ENCODE assay signal across 30 cellular contexts in the genomic region with DNA sequence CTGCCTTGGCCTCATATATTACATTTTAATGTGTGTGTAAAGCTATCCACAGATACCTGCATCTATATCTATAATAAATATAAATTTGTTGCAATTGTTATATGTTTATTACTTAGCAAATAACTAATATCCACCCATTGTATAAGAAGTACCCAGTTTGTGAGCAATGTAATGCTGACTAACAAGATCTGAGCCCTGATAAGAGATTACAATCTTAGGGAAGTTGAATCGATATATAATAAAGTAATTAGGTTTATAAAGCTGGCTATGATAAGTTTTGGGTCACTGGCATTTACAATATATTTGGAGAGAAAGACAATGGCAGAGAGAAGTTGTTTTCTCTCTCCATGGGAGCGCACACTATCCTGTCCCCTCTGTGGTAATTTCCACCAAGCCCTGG.
"Had no signal": no experiment of that assay in that cellular context is flagged by ENCODE, and none has a peak within 500 bp of the region (broad histone marks: within the 10 kb centered on the region; RNA-seq: fewer than 3 reads in every experiment).

No MANE protein-coding gene starts in this region.

- ATAC-seq: activated CD4-positive, CD25-positive, alpha-beta regulatory T cell treated with anti-CD3 and anti-CD28 coated beads, Interleukin-2, amount 50 U/mL, for 24 hours; activated CD8-positive, alpha-beta memory T cell treated with anti-CD3 and anti-CD28 coated beads, Interleukin-2, amount 10 ng/mL, durations not matched to agents 7 days and 5 days; activated CD8-positive, alpha-beta T cell treated with anti-CD3 and anti-CD28 coated beads, Interleukin-2, amount 10 ng/mL, durations not matched to agents 7 days and 5 days; activated naive CD4-positive, alpha-beta T cell treated with anti-CD3 and anti-CD28 coated beads, Interleukin-2, amount 50 U/mL, for 72 hours; activated T-cell treated with anti-CD3 and anti-CD28 coated beads, Interleukin-2, amount 50 U/mL, for 72 hours; effector memory CD8-positive, alpha-beta T cell; foreskin keratinocyte; gastrocnemius medialis; T-helper 17 cell had no signal

- H3K36me3 ChIP-seq: ascending aorta, breast epithelium, esophagus muscularis mucosa, gastrocnemius medialis, WERI-Rb-1 had no signal

- H3K27me3 ChIP-seq: ascending aorta, breast epithelium, esophagus muscularis mucosa, foreskin keratinocyte, gastrocnemius medialis had no signal

- H3K27ac ChIP-seq: ascending aorta, esophagus muscularis mucosa, foreskin keratinocyte, gastrocnemius medialis, WERI-Rb-1 had no signal

- H3K4me3 ChIP-seq: ascending aorta, breast epithelium, esophagus muscularis mucosa, gastrocnemius medialis had no signal

- H3K9me3 ChIP-seq: ascending aorta, breast epithelium, esophagus muscularis mucosa, gastrocnemius medialis had no signal

- DNase-seq: activated B cell treated with CpG ODN at 0.5 μM for 24 hours; activated CD4-positive, alpha-beta T cell treated with anti-CD3 and anti-CD28 coated beads for 48 hours; activated CD4-positive, alpha-beta T cell treated with anti-CD3 and anti-CD28 coated beads, Interleukin-2, amount 50 U/mL, for 1 hour; activated CD4-positive, alpha-beta T cell treated with anti-CD3 and anti-CD28 coated beads, Interleukin-2, amount 50 U/mL, for 48 hours; activated CD8-positive, alpha-beta memory T cell treated with anti-CD3 and anti-CD28 coated beads, Interleukin-2, amount 10 ng/mL, durations not matched to agents 7 days and 5 days; activated CD8-positive, alpha-beta memory T cell treated with anti-CD3 and anti-CD28 coated beads, Interleukin-2, amount 50 U/mL, for 4 hours; activated CD8-positive, alpha-beta T cell treated with anti-CD3 and anti-CD28 coated beads, Interleukin-2, amount 10 ng/mL, durations not matched to agents 7 days and 5 days; activated gamma-delta T cell; activated naive CD4-positive, alpha-beta T cell; activated naive CD4-positive, alpha-beta T cell treated with anti-CD3 and anti-CD28 coated beads, Interleukin-2, amount 10 ng/mL, durations not matched to agents 7 days and 5 days; activated naive CD8-positive, alpha-beta T cell treated with anti-CD3 and anti-CD28 coated beads, Interleukin-2, amount 10 ng/mL, durations not matched to agents 7 days and 5 days; activated T-cell treated with anti-CD3 and anti-CD28 coated beads, Interleukin-2, amount 50 U/mL, for 24 hours; activated T-cell treated with anti-CD3 and anti-CD28 coated beads, Interleukin-2, amount 50 U/mL, for 72 hours; cortex of kidney; dermis blood vessel endothelial cell; effector CD4-positive, alpha-beta T cell; effector memory CD8-positive, alpha-beta T cell; erythroblast; foreskin keratinocyte; gastrocnemius medialis; SW 1271; T-helper 1 cell; T-helper 17 cell; T1000; WERI-Rb-1 had no signal

- H3K4me1 ChIP-seq: breast epithelium had no signal
